2 cellular contexts compared by ENCODE assay signal in genomic region chr5:159955056-159955624, GRCh38.
TF ChIP-seq lines count a peak whose summit lies in the region.

No MANE protein-coding gene starts in this region.

TF ChIP-seq in HCT116, 20 proteins besides CTCF, POLR2A, EP300 and RAD21:
- TF ChIP-seq YY1 (IDR thresholded peaks at IDR 0.05; ENCODE audit: extremely low read depth, insufficient replicate concordance, low read depth, low read length): no peak
- peak; percentile 84 for TF ChIP-seq TCF7L2 (IDR thresholded peaks at IDR 0.05; ENCODE audit: borderline replicate concordance, extremely low read depth, insufficient read depth, insufficient read length)

TF ChIP-seq in HepG2, 621 proteins besides CTCF, POLR2A, EP300 and RAD21:
- TF ChIP-seq AKNA (CRISPR knock-in tag; IDR thresholded peaks at IDR 0.05; ENCODE audit: borderline replicate concordance): no peak
- TF ChIP-seq CCDC6 (CRISPR knock-in tag; IDR thresholded peaks at IDR 0.05): no peak
- no peak for TF ChIP-seq RARG (CRISPR knock-in tag; IDR thresholded peaks at IDR 0.05; ENCODE audit: low read depth)
- no peak for TF ChIP-seq ZBTB39 (CRISPR knock-in tag; IDR thresholded peaks at IDR 0.05)
- no peak for TF ChIP-seq ZNF280B (CRISPR knock-in tag; IDR thresholded peaks at IDR 0.05; ENCODE audit: borderline replicate concordance)
- TF ChIP-seq IKZF4 (CRISPR knock-in tag; IDR thresholded peaks at IDR 0.05; ENCODE audit: borderline replicate concordance, low read depth, not compliant biosample characterization): no peak
- no peak for TF ChIP-seq TRIM22 (IDR thresholded peaks at IDR 0.05)
- no peak for TF ChIP-seq POGK (CRISPR knock-in tag; conservative IDR thresholded peaks at IDR 0.05)
- no peak for TF ChIP-seq KAT7 (CRISPR knock-in tag; IDR thresholded peaks at IDR 0.05; ENCODE audit: borderline replicate concordance)
